19 cellular contexts compared by ENCODE assay signal in genomic region chr1:43251024-43251423, GRCh38. TPM values are rescaled to one million over a fixed set of nuclear protein-coding genes. Genes with fewer than 3 reads are reported as not detected.
DNase-seq lines count a peak whose midpoint lies in the region; ATAC-seq, FAIRE-seq and TF ChIP-seq lines count a peak whose summit lies in the region.
"Had no signal": no experiment of that assay in that cellular context is flagged by ENCODE, and none has a peak within 500 bp of the region (broad histone marks: within the 10 kb centered on the region; RNA-seq: fewer than 3 reads in every experiment).

No MANE protein-coding gene starts in this region.

- peaks cover 1% of the 10 kb centered on the region for H3K27me3 ChIP-seq in bronchial epithelial cell (ENCODE audit: control insufficient read depth, insufficient read depth, low read length)
- no peaks in the 10 kb centered on the region for H3K27me3 ChIP-seq in right lobe of liver
- no peaks in the 10 kb centered on the region for H3K27me3 ChIP-seq in upper lobe of right lung
- H3K27me3 ChIP-seq: BE2C had no signal

- H3K36me3 ChIP-seq in bronchial epithelial cell (ENCODE audit: control insufficient read depth, insufficient read depth, low read length) (no peaks in the 10 kb centered on the region), right lobe of liver (no peaks in the 10 kb centered on the region), upper lobe of right lung (no peaks in the 10 kb centered on the region)
- H3K36me3 ChIP-seq: BE2C had no signal

- no peaks in the 10 kb centered on the region for H3K9me3 ChIP-seq in right lobe of liver
- H3K9me3 ChIP-seq in upper lobe of right lung, result no peaks in the 10 kb centered on the region
- H3K9me3 ChIP-seq: BE2C had no signal

- H3K27ac ChIP-seq in coronary artery, result no peak overlapping the region
- peak overlapping the region in 2 of 3 donors; percentile 73 to 90 for H3K27ac ChIP-seq in right lobe of liver
- H3K27ac ChIP-seq in upper lobe of right lung, result no peak overlapping the region
- H3K27ac ChIP-seq: A549, C4-2B had no signal

- H3K4me1 ChIP-seq in right lobe of liver (peaks cover 0 to 21% (median 5%) of the 10 kb centered on the region in 4 donors), upper lobe of right lung (no peaks in the 10 kb centered on the region)
- H3K4me1 ChIP-seq: A549, BE2C had no signal

- no peak for TF ChIP-seq POLR2A in right lobe of liver (IDR thresholded peaks at IDR 0.05)

- 39% methylated on average over 4 of the region's 5 CpGs for whole genome bisulfite sequencing in right lobe of liver (ENCODE audit: insufficient coverage, low coverage, low lambda C conversion rate, missing lambda C conversion rate)

- no peak for DNase-seq in bronchial epithelial cell (ENCODE audit: low read depth)
- peak; percentile 8 for DNase-seq in coronary artery (ENCODE audit: low spot score)
- peak in 2 of 3 donors; percentile 3 to 13 for DNase-seq in right lobe of liver
- peak; percentile 5 for DNase-seq in upper lobe of right lung
- DNase-seq in activated effector memory CD4-positive, alpha-beta T cell treated with Interleukin-2 at 50 U/mL for 16 hours, result no peak
- no peak for DNase-seq in RCC 7860 (ENCODE audit: low spot score)
- DNase-seq: BE2C; CD4-positive, alpha-beta memory T cell; DMS79 treated with DMSO at 0.1 percent for 48 hours; EL; GOT3; HCEC 1CT; HFFc6 had no signal

- intact Hi-C loops in right lobe of liver (cut with DNase I) (no loop called here), upper lobe of right lung (cut with DNase I) (no loop called here)

- FAIRE-seq in bronchial epithelial cell (lab: Jason Lieb, UNC) (peak; percentile 18), RCC 7860 (lab: Jason Lieb, UNC) (no peak)
- FAIRE-seq: A549, G401.6, GM12891, GM19239 had no signal

- H3K4me3 ChIP-seq in bronchial epithelial cell (ENCODE audit: low read depth, low read length) (no peak overlapping the region), coronary artery (no peak overlapping the region), right lobe of liver (no peak overlapping the region), upper lobe of right lung (no peak overlapping the region)
- H3K4me3 ChIP-seq: A549 had no signal

- TF ChIP-seq CTCF in bronchial epithelial cell (IDR thresholded peaks at IDR 0.05; ENCODE audit: insufficient read depth, low read length, severe bottlenecking), result no peak
- no peak for TF ChIP-seq CTCF in coronary artery (IDR thresholded peaks at IDR 0.05)
- TF ChIP-seq CTCF in right lobe of liver (IDR thresholded peaks at IDR 0.05), result no peak
- TF ChIP-seq CTCF in upper lobe of right lung (IDR thresholded peaks at IDR 0.05), result no peak

- ATAC-seq in right lobe of liver (no peak), upper lobe of right lung (no peak), GM18511 (IDR thresholded peaks at IDR 0.05; ENCODE audit: unreplicated experiment) (no peak)
- ATAC-seq: A549 had no signal

RNA-seq across cellular contexts. Expression of gene TMEM125, which starts 18.8 kb away (rescaled TPM):
- total RNA-seq in bronchial epithelial cell (9.5 and 23.9 TPM in 2 replicates), right lobe of liver (under 1 TPM in 2 of 6 experiments, not detected in 4; 0.21 to 0.27 TPM), upper lobe of right lung (188 TPM)
- total RNA-seq: CD4-positive, alpha-beta memory T cell; HFFc6 had no signal

RNA-seq across cellular contexts. Expression of gene C1orf210, which starts 34.4 kb away (rescaled TPM):
- total RNA-seq in bronchial epithelial cell, result 3.4 and 11.4 TPM in 2 replicates
- total RNA-seq in right lobe of liver, result 1 to 10 TPM in 4 of 6 experiments, under 1 TPM in 2; 0.58 to 2.7 (median 1.7) TPM
- 18.9 TPM for total RNA-seq in upper lobe of right lung
- total RNA-seq: CD4-positive, alpha-beta memory T cell; HFFc6 had no signal

RNA-seq across cellular contexts. Expression of gene TIE1, which starts 49.8 kb away (rescaled TPM):
- 0.53 TPM in 1 of 2 replicates, not detected in the other for total RNA-seq in bronchial epithelial cell
- 10 to 100 TPM in 1 of 6 experiments, 1 to 10 TPM in 5; 5.8 to 12.2 (median 8.0) TPM for total RNA-seq in right lobe of liver
- 59.4 TPM for total RNA-seq in upper lobe of right lung
- total RNA-seq: CD4-positive, alpha-beta memory T cell had no signal

Comparison
In these comparisons a context has a peak if more than half of its experiments do, and no peak if none do; other contexts are left out.
1. DNase-seq: peak in coronary artery (single experiment), right lobe of liver (2 of 3) and upper lobe of right lung (single experiment); none in bronchial epithelial cell (single experiment), activated effector memory CD4-positive, alpha-beta T cell treated with Interleukin-2 at 50 U/mL for 16 hours (single experiment) and RCC 7860 (single experiment).
2. H3K27ac ChIP-seq: peak in right lobe of liver (2 of 3); none in coronary artery (0 of 2) and upper lobe of right lung (single experiment).